1 cellular context compared by ENCODE assay signal in the genomic region with DNA sequence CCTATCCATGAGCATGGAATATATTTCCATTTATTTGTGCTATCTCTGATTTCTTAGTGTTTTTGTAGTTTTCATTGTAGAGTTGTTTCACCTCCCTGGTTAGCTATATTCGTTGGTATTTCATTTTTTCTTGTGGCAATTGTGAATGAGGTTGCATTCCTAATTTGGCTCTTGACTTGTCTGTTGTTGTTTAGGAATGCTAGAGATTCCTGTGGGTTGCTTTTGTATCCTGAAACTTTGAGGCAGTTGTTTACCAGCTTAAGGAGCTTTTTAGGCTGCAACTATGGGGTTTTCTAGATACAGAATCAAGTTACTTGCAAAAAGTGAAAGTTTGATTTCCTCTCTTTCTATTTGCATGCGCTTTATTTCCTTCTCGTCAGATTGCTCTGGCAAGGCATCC.
TF ChIP-seq lines count a peak whose summit lies in the region.

No MANE protein-coding gene starts in this region.

TF ChIP-seq in H1, 55 proteins besides CTCF, POLR2A, EP300 and RAD21 (continued from another document):
- TF ChIP-seq JUN (IDR thresholded peaks at IDR 0.05; ENCODE audit: low read depth, low read length) (no peak), KDM4A (IDR thresholded peaks at IDR 0.05; ENCODE audit: low read depth, low read length, severe bottlenecking) (no peak), SP1 (IDR thresholded peaks at IDR 0.05; ENCODE audit: low read depth, low read length) (no peak), CTBP2 (IDR thresholded peaks at IDR 0.05; ENCODE audit: borderline replicate concordance, insufficient read depth, insufficient read length, low read length) (no peak)
TF ChIP-seq in H1: peak in this region for 0.
